ENCODE assay signal across 1 cellular context in genomic region chr22:38506118-38506962, GRCh38.
A peak's percentile ranks its signal among the peaks of the same experiment; 100 is the strongest.
TF ChIP-seq lines count a peak whose summit lies in the region.

Gene DDX17 (minus strand): TSS chr22:38506311.

TF ChIP-seq in HepG2, 621 proteins besides CTCF, POLR2A, EP300 and RAD21 (continued from another document and continues in another):
- TF ChIP-seq NR0B2 (CRISPR knock-in tag; IDR thresholded peaks at IDR 0.05) (no peak), FOXJ3 (CRISPR knock-in tag; IDR thresholded peaks at IDR 0.05; ENCODE audit: borderline replicate concordance) (peak; percentile 60; the same call in 1 of the 2 replicates), ZNF777 (CRISPR knock-in tag; IDR thresholded peaks at IDR 0.05) (peak; percentile 53), CBX2 (IDR thresholded peaks at IDR 0.05; ENCODE audit: low read depth, low read length) (no peak), CBX2 (CRISPR knock-in tag; IDR thresholded peaks at IDR 0.05; ENCODE audit: low read depth) (no peak), ASH2L (IDR thresholded peaks at IDR 0.05; ENCODE audit: insufficient read length, low read depth, low read length) (peak; percentile 48), RFXAP (CRISPR knock-in tag; IDR thresholded peaks at IDR 0.05; ENCODE audit: borderline replicate concordance) (no peak), GPBP1L1 (CRISPR knock-in tag; IDR thresholded peaks at IDR 0.05) (no peak), NFYB (CRISPR knock-in tag; IDR thresholded peaks at IDR 0.05) (0 out of 2 replicates have a peak, but pooled peaks have one; percentile 30), STAT5B (CRISPR knock-in tag; IDR thresholded peaks at IDR 0.05) (no peak), MED8 (CRISPR knock-in tag; IDR thresholded peaks at IDR 0.05; ENCODE audit: insufficient replicate concordance) (peak; percentile 25), ZNF713 (CRISPR knock-in tag; IDR thresholded peaks at IDR 0.05) (no peak), SOX6 (IDR thresholded peaks at IDR 0.05) (no peak), SOX6 (CRISPR knock-in tag; IDR thresholded peaks at IDR 0.05) (peak; percentile 41), ARID5B (CRISPR knock-in tag; IDR thresholded peaks at IDR 0.05) (peak; percentile 2; the same call in 1 of the 2 replicates), ZBTB38 (CRISPR knock-in tag; IDR thresholded peaks at IDR 0.05) (peak; percentile 77), JDP2 (CRISPR knock-in tag; IDR thresholded peaks at IDR 0.05; ENCODE audit: borderline replicate concordance) (no peak), HINFP (CRISPR knock-in tag; IDR thresholded peaks at IDR 0.05; ENCODE audit: low read depth) (no peak), FOXA3 (CRISPR knock-in tag; IDR thresholded peaks at IDR 0.05) (peak; percentile 62; the same call in 1 of the 2 replicates), TEAD2 (CRISPR knock-in tag; IDR thresholded peaks at IDR 0.05) (no peak), HNRNPUL1 (IDR thresholded peaks at IDR 0.05; ENCODE audit: low read depth, low read length) (no peak), NFKBIZ (CRISPR knock-in tag; IDR thresholded peaks at IDR 0.05) (no peak), PRDM15 (CRISPR knock-in tag; IDR thresholded peaks at IDR 0.05) (0 out of 2 replicates have a peak, but pooled peaks have one; percentile 14), ZNF546 (CRISPR knock-in tag; conservative IDR thresholded peaks at IDR 0.05) (peak; percentile 56; the same call in 1 of the 2 replicates), ZBTB26 (CRISPR knock-in tag; IDR thresholded peaks at IDR 0.05; ENCODE audit: borderline replicate concordance) (peak; percentile 67; the same call in 1 of the 2 replicates), GABPB1 (CRISPR knock-in tag; IDR thresholded peaks at IDR 0.05) (peak; percentile 40; the same call in 1 of the 2 replicates), HOXA3 (CRISPR knock-in tag; IDR thresholded peaks at IDR 0.05) (peak; percentile 95), ZNF232 (CRISPR knock-in tag; IDR thresholded peaks at IDR 0.05; ENCODE audit: borderline replicate concordance) (peak; percentile 68; the same call in 1 of the 2 replicates), ZBTB8A (CRISPR knock-in tag; IDR thresholded peaks at IDR 0.05; ENCODE audit: borderline replicate concordance, low read depth) (no peak), SNRNP70 (IDR thresholded peaks at IDR 0.05; ENCODE audit: low read depth, low read length) (peak; percentile 97), ZNF790 (CRISPR knock-in tag; IDR thresholded peaks at IDR 0.05; ENCODE audit: borderline replicate concordance) (peak; percentile 66; the same call in 1 of the 2 replicates), PRDM4 (CRISPR knock-in tag; IDR thresholded peaks at IDR 0.05; ENCODE audit: borderline replicate concordance) (no peak), NR2F6 (IDR thresholded peaks at IDR 0.05) (no peak), NR2F6 (CRISPR knock-in tag; IDR thresholded peaks at IDR 0.05) (no peak), YY1 (IDR thresholded peaks at IDR 0.05; ENCODE audit: insufficient read depth, insufficient replicate concordance, low read depth, low read length) (peak; percentile 96), MED13 (CRISPR knock-in tag; IDR thresholded peaks at IDR 0.05) (0 out of 2 replicates have a peak, but pooled peaks have one; percentile 47), POLR2G (IDR thresholded peaks at IDR 0.05; ENCODE audit: low read depth, low read length) (peak; percentile 95), BCL6 (CRISPR knock-in tag; IDR thresholded peaks at IDR 0.05) (0 out of 2 replicates have a peak, but pooled peaks have one; percentile 2), ZNF652 (CRISPR knock-in tag; IDR thresholded peaks at IDR 0.05; ENCODE audit: borderline replicate concordance, low read depth) (no peak), ZNF598 (CRISPR knock-in tag; IDR thresholded peaks at IDR 0.05; ENCODE audit: borderline replicate concordance) (no peak), ZFP82 (CRISPR knock-in tag; IDR thresholded peaks at IDR 0.05; ENCODE audit: borderline replicate concordance) (no peak), ZNF430 (CRISPR knock-in tag; IDR thresholded peaks at IDR 0.05) (peak; percentile 74), ZFP91 (CRISPR knock-in tag; IDR thresholded peaks at IDR 0.05; ENCODE audit: borderline replicate concordance) (peak; percentile 61; the same call in 1 of the 2 replicates), NR2F2 (IDR thresholded peaks at IDR 0.05; ENCODE audit: borderline replicate concordance, low read depth) (no peak), ZNF761 (CRISPR knock-in tag; conservative IDR thresholded peaks at IDR 0.05) (peak; percentile 49; the same call in 1 of the 2 replicates), FOXP4 (CRISPR knock-in tag; IDR thresholded peaks at IDR 0.05) (0 out of 2 replicates have a peak, but pooled peaks have one; percentile 18)
